8 cellular contexts compared by ENCODE assay signal in genomic region chr18:32549248-32549842, GRCh38.
A peak's percentile ranks its signal among the peaks of the same experiment; 100 is the strongest.
DNase-seq lines count a peak whose midpoint lies in the region; ATAC-seq and TF ChIP-seq lines count a peak whose summit lies in the region.

No MANE protein-coding gene starts in this region.

- no peaks in the 10 kb centered on the region for H3K4me1 ChIP-seq in CD4-positive, alpha-beta memory T cell (ENCODE audit: insufficient read depth, low read length)
- H3K4me1 ChIP-seq in endodermal cell (ENCODE audit: control insufficient read depth, insufficient read depth, low read length): peaks cover 4% of the 10 kb centered on the region
- no peaks in the 10 kb centered on the region for H3K4me1 ChIP-seq in naive thymus-derived CD4-positive, alpha-beta T cell (ENCODE audit: control insufficient read depth in 2 of 2, insufficient read depth in 2 of 2, low read length in 2 of 2)

- H3K27me3 ChIP-seq in CD4-positive, alpha-beta memory T cell (ENCODE audit: insufficient read depth, low read length): no peaks in the 10 kb centered on the region
- H3K27me3 ChIP-seq in endodermal cell (ENCODE audit: control insufficient read depth, insufficient read depth, low read length, poor library complexity, severe bottlenecking): no peaks in the 10 kb centered on the region
- no peaks in the 10 kb centered on the region for H3K27me3 ChIP-seq in naive thymus-derived CD4-positive, alpha-beta T cell (ENCODE audit: control insufficient read depth in 2 of 2, insufficient read depth in 2 of 2, low read length in 2 of 2)

- no peak overlapping the region for H3K9ac ChIP-seq in endodermal cell (ENCODE audit: extremely low read depth, low read length, poor library complexity, severe bottlenecking)

- intact Hi-C loops in CD4-positive, alpha-beta memory T cell (cut with micrococcal nuclease): no loop called here
- intact Hi-C loops in activated CD4-positive, alpha-beta T cell treated with anti-CD3 and anti-CD28 coated beads for 36 hours (cut with DNase I, micrococcal nuclease): loop anchor here in 1 of 2 experiments (1.0 to 2.0 kb wide), 2 partner anchors 109 to 261 kb away; no protein-coding TSS in a partner anchor
- intact Hi-C loops in naive thymus-derived CD4-positive, alpha-beta T cell (cut with micrococcal nuclease): loop anchor here in 1 of 2 donors (1.0 kb wide), 1 partner anchor 260 kb away; no protein-coding TSS in a partner anchor

- POLR2A ChIA-PET in CD4-positive, alpha-beta memory T cell (lab: Charles Lee; ENCODE audit: partially characterized antibody): interaction anchor here (1.2 kb wide), 1 partner anchor 391 kb away, joined by 3 read pairs; no protein-coding TSS in a partner anchor
- POLR2A ChIA-PET in activated CD4-positive, alpha-beta T cell treated with anti-CD3 and anti-CD28 coated beads for 36 hours (lab: Charles Lee): no interaction called here
- POLR2A ChIA-PET in naive thymus-derived CD4-positive, alpha-beta T cell (lab: Charles Lee): interaction anchor here (0.6 kb wide), 1 partner anchor 440 kb away, joined by 3 read pairs; no protein-coding TSS in a partner anchor

- DNase-seq in CD4-positive, alpha-beta memory T cell: peak in 4 of 5 donors; percentile 15 to 29 (median 22)
- DNase-seq in GM19238 (ENCODE audit: insufficient read length, low spot score) (peak; percentile 13), NCI-H2196 treated with DMSO at 0.1 percent for 48 hours (lab: John Stamatoyannopoulos, UW; ENCODE audit: unreplicated experiment) (peak; percentile 37), endodermal cell (peak; percentile 86), type B pancreatic cell (ENCODE audit: extremely low spot score, unreplicated experiment) (no peak)
- peak; percentile 73 for DNase-seq in activated CD4-positive, alpha-beta T cell treated with anti-CD3 and anti-CD28 coated beads for 36 hours
- peak in 7 of 9 donors; percentile 26 to 46 (median 44) for DNase-seq in naive thymus-derived CD4-positive, alpha-beta T cell

- no peak overlapping the region for H3K4me3 Mint-ChIP-seq in CD4-positive, alpha-beta memory T cell
- no peak overlapping the region for H3K4me3 Mint-ChIP-seq in activated CD4-positive, alpha-beta T cell treated with anti-CD3 and anti-CD28 coated beads for 36 hours
- H3K4me3 Mint-ChIP-seq in endodermal cell (no peak overlapping the region), type B pancreatic cell (no peak overlapping the region)
- no peak overlapping the region for H3K4me3 Mint-ChIP-seq in naive thymus-derived CD4-positive, alpha-beta T cell

- no peaks in the 10 kb centered on the region for H3K36me3 ChIP-seq in CD4-positive, alpha-beta memory T cell (ENCODE audit: insufficient read depth, low read length)
- no peaks in the 10 kb centered on the region for H3K36me3 ChIP-seq in endodermal cell (ENCODE audit: control insufficient read depth, insufficient read depth, low read length)
- H3K36me3 ChIP-seq in naive thymus-derived CD4-positive, alpha-beta T cell (ENCODE audit: control insufficient read depth in 2 of 3, insufficient read depth in 3 of 3, low read length in 3 of 3): no peaks in the 10 kb centered on the region

- peak; percentile 93 for TF ChIP-seq CTCF in endodermal cell (conservative IDR thresholded peaks at IDR 0.05)
- peak; percentile 85 for TF ChIP-seq CTCF in type B pancreatic cell (conservative IDR thresholded peaks at IDR 0.05)

- no peak overlapping the region for H3K27ac Mint-ChIP-seq in CD4-positive, alpha-beta memory T cell
- H3K27ac Mint-ChIP-seq in activated CD4-positive, alpha-beta T cell treated with anti-CD3 and anti-CD28 coated beads for 36 hours: no peak overlapping the region
- H3K27ac Mint-ChIP-seq in endodermal cell: no peak overlapping the region
- H3K27ac Mint-ChIP-seq in naive thymus-derived CD4-positive, alpha-beta T cell: no peak overlapping the region
- H3K27ac Mint-ChIP-seq in type B pancreatic cell: no peak overlapping the region

- H3K4me1 Mint-ChIP-seq in CD4-positive, alpha-beta memory T cell: peaks cover 0 to 2% (median under 1%) of the 10 kb centered on the region in 4 donors
- H3K4me1 Mint-ChIP-seq in activated CD4-positive, alpha-beta T cell treated with anti-CD3 and anti-CD28 coated beads for 36 hours: no peaks in the 10 kb centered on the region
- H3K4me1 Mint-ChIP-seq in endodermal cell: peaks cover 41% of the 10 kb centered on the region
- H3K4me1 Mint-ChIP-seq in naive thymus-derived CD4-positive, alpha-beta T cell: peaks cover 0 to 4% (median 0%) of the 10 kb centered on the region in 7 donors
- H3K4me1 Mint-ChIP-seq in type B pancreatic cell (ENCODE audit: unreplicated experiment): peaks cover 4% of the 10 kb centered on the region

- no peaks in the 10 kb centered on the region for H3K36me3 Mint-ChIP-seq in CD4-positive, alpha-beta memory T cell
- no peaks in the 10 kb centered on the region for H3K36me3 Mint-ChIP-seq in activated CD4-positive, alpha-beta T cell treated with anti-CD3 and anti-CD28 coated beads for 36 hours (ENCODE audit: low read depth)
- H3K36me3 Mint-ChIP-seq in endodermal cell (ENCODE audit: low read depth) (no peaks in the 10 kb centered on the region), type B pancreatic cell (no peaks in the 10 kb centered on the region)
- H3K36me3 Mint-ChIP-seq in naive thymus-derived CD4-positive, alpha-beta T cell: no peaks in the 10 kb centered on the region

- H3K9me3 ChIP-seq in CD4-positive, alpha-beta memory T cell (ENCODE audit: control insufficient read depth in 1 of 2, low read length in 2 of 2): no peaks in the 10 kb centered on the region
- H3K9me3 ChIP-seq in endodermal cell (ENCODE audit: control insufficient read depth, low read length): no peaks in the 10 kb centered on the region
- no peaks in the 10 kb centered on the region for H3K9me3 ChIP-seq in naive thymus-derived CD4-positive, alpha-beta T cell (ENCODE audit: control insufficient read depth in 2 of 3, low read length in 3 of 3)

- H3K4me3 ChIP-seq in CD4-positive, alpha-beta memory T cell (ENCODE audit: low read length in 2 of 2): no peak overlapping the region
- no peak overlapping the region for H3K4me3 ChIP-seq in endodermal cell (ENCODE audit: low read length)
- H3K4me3 ChIP-seq in naive thymus-derived CD4-positive, alpha-beta T cell (ENCODE audit: low read length): no peak overlapping the region

- H3K27me3 Mint-ChIP-seq in CD4-positive, alpha-beta memory T cell: peaks cover 2 to 3% of the 10 kb centered on the region in 2 donors
- peaks cover 12% of the 10 kb centered on the region for H3K27me3 Mint-ChIP-seq in activated CD4-positive, alpha-beta T cell treated with anti-CD3 and anti-CD28 coated beads for 36 hours
- H3K27me3 Mint-ChIP-seq in endodermal cell (ENCODE audit: insufficient read depth) (no peaks in the 10 kb centered on the region), type B pancreatic cell (peaks cover 6% of the 10 kb centered on the region)
- peaks cover 5 to 20% (median 13%) of the 10 kb centered on the region in 5 donors for H3K27me3 Mint-ChIP-seq in naive thymus-derived CD4-positive, alpha-beta T cell

- H3K27ac ChIP-seq in CD4-positive, alpha-beta memory T cell (ENCODE audit: low read depth, low read length): no peak overlapping the region
- no peak overlapping the region for H3K27ac ChIP-seq in endodermal cell (ENCODE audit: low read depth, low read length)
- no peak overlapping the region for H3K27ac ChIP-seq in naive thymus-derived CD4-positive, alpha-beta T cell (ENCODE audit: low read depth, low read length)

- H3K9me3 Mint-ChIP-seq in CD4-positive, alpha-beta memory T cell: peaks cover 0 to 2% (median 0%) of the 10 kb centered on the region in 8 donors
- no peaks in the 10 kb centered on the region for H3K9me3 Mint-ChIP-seq in activated CD4-positive, alpha-beta T cell treated with anti-CD3 and anti-CD28 coated beads for 36 hours (ENCODE audit: low read depth)
- H3K9me3 Mint-ChIP-seq in endodermal cell (no peaks in the 10 kb centered on the region), type B pancreatic cell (no peaks in the 10 kb centered on the region)
- no peaks in the 10 kb centered on the region for H3K9me3 Mint-ChIP-seq in naive thymus-derived CD4-positive, alpha-beta T cell

- peak; percentile 85 for ATAC-seq in HG03175 (IDR thresholded peaks at IDR 0.05; ENCODE audit: unreplicated experiment)
- peak; percentile 84 for ATAC-seq in activated CD4-positive, alpha-beta T cell treated with anti-CD3 and anti-CD28 coated beads for 36 hours
- ATAC-seq in naive thymus-derived CD4-positive, alpha-beta T cell: peak; percentile 78

- 0 to 2% methylated on average over 3 of the region's 3 CpGs for WGBS in endodermal cell (ENCODE audit: insufficient coverage in 1 of 2, insufficient read length in 1 of 2), 2 experiments

- CTCF ChIA-PET in CD4-positive, alpha-beta memory T cell (lab: Charles Lee; ENCODE audit: partially characterized antibody): interaction anchor here (0.7 to 11.3 kb wide), 6 partner anchors 8 to 396 kb away, joined by 3 to 216 read pairs (median 4); no protein-coding TSS in a partner anchor
- CTCF ChIA-PET in activated CD4-positive, alpha-beta T cell treated with anti-CD3 and anti-CD28 coated beads for 36 hours (lab: Charles Lee): interaction anchor here (0.6 to 8.1 kb wide), 20 partner anchors 8 to 389 kb away, joined by 3 to 98 read pairs (median 4); partner anchors contain the start of gene GAREM1
- CTCF ChIA-PET in naive thymus-derived CD4-positive, alpha-beta T cell (lab: Charles Lee): interaction anchor here (0.7 to 2.5 kb wide), 8 partner anchors 8 to 396 kb away, joined by 3 to 25 read pairs (median 4); no protein-coding TSS in a partner anchor
